31 cellular contexts compared by ENCODE assay signal in genomic region chr3:56190130-56190529, GRCh38.
"Had no signal": no experiment of that assay in that cellular context is flagged by ENCODE, and none has a peak within 500 bp of the region (broad histone marks: within the 10 kb centered on the region; RNA-seq: fewer than 3 reads in every experiment).

No MANE protein-coding gene starts in this region.

- H3K27ac ChIP-seq: KMS-11 had no signal

- H3K4me2 ChIP-seq: KMS-11 had no signal

- H3K9ac ChIP-seq: KMS-11 had no signal

- DNase-seq: Karpas-422, Kasumi-1, KG1, MG63, MM.1S, MV-4-11, NCI-H1048, NCI-H1092, NCI-H1092 treated with DMSO at 0.1 percent for 48 hours, NCI-H1105, NCI-H1105 treated with DMSO at 0.1 percent for 48 hours, NCI-H1417, NCI-H1417 treated with DMSO at 0.1 percent for 48 hours, NCI-H1436, NCI-H1436 treated with DMSO at 0.1 percent for 48 hours, NCI-H146, NCI-H1694, NCI-H187, NCI-H187 treated with DMSO at 0.1 percent for 48 hours, NCI-H1930, NCI-H2029, NCI-H2029 treated with DMSO at 0.1 percent for 48 hours, NCI-H2081, NCI-H2081 treated with DMSO at 0.1 percent for 48 hours, NCI-H2107, NCI-H2227 treated with DMSO at 0.1 percent for 48 hours, NCI-H226, NCI-H345, NCI-H446, NCI-H446 treated with DMSO at 0.1 percent for 48 hours had no signal

- H3K36me3 ChIP-seq: MG63 had no signal

- H3K4me3 ChIP-seq: MG63 had no signal

- H3K27me3 ChIP-seq: MG63 had no signal

- H3K9me3 ChIP-seq: MG63 had no signal
